11 cellular contexts compared by ENCODE assay signal in the genomic region with DNA sequence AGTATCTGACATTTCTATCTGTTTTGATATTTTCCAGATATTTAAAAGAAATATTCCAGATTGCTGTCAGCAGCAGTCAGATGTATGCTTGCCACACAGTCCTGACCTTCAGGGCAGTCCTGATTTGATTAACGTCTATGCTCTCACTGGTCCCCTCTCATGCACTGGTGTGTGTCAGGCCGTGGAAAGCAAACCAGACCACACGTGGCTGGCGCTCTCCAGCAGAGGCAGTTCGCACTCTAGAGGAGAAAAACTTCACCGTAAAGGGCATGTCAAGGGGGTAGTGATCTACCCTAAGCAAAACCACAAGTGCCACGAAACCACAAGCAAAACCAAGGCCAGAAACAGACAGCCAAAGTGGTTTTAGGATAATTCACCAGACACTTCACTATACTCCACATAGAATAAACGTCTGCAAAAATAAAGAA. TPM values are rescaled to one million over a fixed set of nuclear protein-coding genes. Genes with fewer than 3 reads are reported as not detected.
DNase-seq lines count a peak whose midpoint lies in the region; ATAC-seq and TF ChIP-seq lines count a peak whose summit lies in the region.
"Had no signal": no experiment of that assay in that cellular context is flagged by ENCODE, and none has a peak within 500 bp of the region (broad histone marks: within the 10 kb centered on the region; RNA-seq: fewer than 3 reads in every experiment).

No MANE protein-coding gene starts in this region.

- no peak overlapping the region for H3K4me3 ChIP-seq in OCI-LY7 (ENCODE audit: low read depth, low read length, poor library complexity, severe bottlenecking)
- H3K4me3 ChIP-seq: cardiac muscle cell, hepatocyte had no signal

- no peak overlapping the region for H3K4me2 ChIP-seq in OCI-LY7 (ENCODE audit: low read length)
- H3K4me2 ChIP-seq: hepatocyte had no signal

- intact Hi-C loops in OCI-LY7 (cut with micrococcal nuclease; ENCODE audit: unreplicated experiment) = no loop called here

- peak overlapping the region in 3 of 10 donors; percentile 3 to 33 (median 10) for H3K4me3 Mint-ChIP-seq in naive thymus-derived CD8-positive, alpha-beta T cell

- peak; percentile 68 for ATAC-seq in HG02623 (IDR thresholded peaks at IDR 0.05; ENCODE audit: unreplicated experiment)
- peak; percentile 90 for ATAC-seq in SK-N-SH treated with all-trans-retinoic acid at 6 μM for 48 hours
- peak; percentile 52 to 72 for ATAC-seq in naive thymus-derived CD8-positive, alpha-beta T cell
- ATAC-seq in GM18873 (IDR thresholded peaks at IDR 0.05; ENCODE audit: low FRiP score, unreplicated experiment) = no peak

- no peaks in the 10 kb centered on the region for H4K20me1 ChIP-seq in OCI-LY7 (ENCODE audit: insufficient read depth, low read length)

- no peaks in the 10 kb centered on the region for H3K4me1 ChIP-seq in OCI-LY7 (ENCODE audit: insufficient read depth, low read length, poor library complexity, severe bottlenecking)

- no peaks in the 10 kb centered on the region for H3K36me3 ChIP-seq in OCI-LY7 (ENCODE audit: insufficient read depth, low read length)
- H3K36me3 ChIP-seq: cardiac muscle cell had no signal

- peaks cover 3 to 83% (median 33%) of the 10 kb centered on the region in 3 donors for H3K36me3 Mint-ChIP-seq in naive thymus-derived CD8-positive, alpha-beta T cell

- no peaks in the 10 kb centered on the region for H3K9me3 Mint-ChIP-seq in naive thymus-derived CD8-positive, alpha-beta T cell

- H3K27ac ChIP-seq in OCI-LY7 (ENCODE audit: low read depth, low read length, poor library complexity, severe bottlenecking) = no peak overlapping the region
- H3K27ac ChIP-seq: cardiac muscle cell, hepatocyte had no signal

- TF ChIP-seq CTCF in OCI-LY7 (conservative IDR thresholded peaks at IDR 0.05; ENCODE audit: low read length) = no peak

- peak; percentile 26 for DNase-seq in activated CD4-positive, alpha-beta T cell treated with anti-CD3 and anti-CD28 coated beads for 48 hours
- no peak for DNase-seq in activated CD4-positive, alpha-beta T cell treated with anti-CD3 and anti-CD28 coated beads for 1 hour
- DNase-seq in naive thymus-derived CD8-positive, alpha-beta T cell = no peak
- DNase-seq in OCI-LY7 (ENCODE audit: low spot score) (no peak), SIG-M5 (lab: John Stamatoyannopoulos, UW) (no peak)
- DNase-seq: NCI-H2227 treated with DMSO at 0.1 percent for 48 hours had no signal

- H3K9me3 ChIP-seq in OCI-LY7 (ENCODE audit: low read length) = no peaks in the 10 kb centered on the region

- H2AFZ ChIP-seq in OCI-LY7 (ENCODE audit: low read length) = no peak overlapping the region
- H2AFZ ChIP-seq: hepatocyte had no signal

- CTCF ChIA-PET in OCI-LY7 (lab: Charles Lee; ENCODE audit: unreplicated experiment) = no interaction called here

- H3K9me2 ChIP-seq in OCI-LY7 (ENCODE audit: insufficient read depth, low read length) = no peaks in the 10 kb centered on the region

- H3K79me2 ChIP-seq in OCI-LY7 (ENCODE audit: insufficient read depth, low read depth, low read length) = no peaks in the 10 kb centered on the region
- H3K79me2 ChIP-seq: hepatocyte had no signal

- BruUV-seq in OCI-LY7 (replicated peaks; lab: Mats Ljungman, UMichigan) = no TSS peak

- H3K27ac Mint-ChIP-seq in naive thymus-derived CD8-positive, alpha-beta T cell = peak overlapping the region in 5 of 10 donors; percentile 1 to 70 (median 33)

- POLR2A ChIA-PET in naive thymus-derived CD8-positive, alpha-beta T cell (lab: Charles Lee) = no interaction called here
- POLR2A ChIA-PET in OCI-LY7 (lab: Charles Lee) = no interaction called here

- H3K27me3 Mint-ChIP-seq in naive thymus-derived CD8-positive, alpha-beta T cell = no peaks in the 10 kb centered on the region

- H3K4me1 Mint-ChIP-seq in naive thymus-derived CD8-positive, alpha-beta T cell = peaks cover 16 to 35% (median 34%) of the 10 kb centered on the region in 4 donors

TF ChIP-seq in SK-N-SH treated with all-trans-retinoic acid at 6 μM for 48 hours, 23 proteins besides CTCF, POLR2A, EP300 and RAD21 (continues in another document):
- TF ChIP-seq TSHZ2 (CRISPR knock-in tag; IDR thresholded peaks at IDR 0.05) (peak; percentile 98), TOX (CRISPR knock-in tag; IDR thresholded peaks at IDR 0.05; ENCODE audit: borderline replicate concordance) (peak; percentile 47; the same call in 1 of the 2 replicates), ZNF8 (CRISPR knock-in tag; IDR thresholded peaks at IDR 0.05) (peak; percentile 51; the same call in 1 of the 2 replicates), ZFP30 (CRISPR knock-in tag; IDR thresholded peaks at IDR 0.05) (peak; percentile 44; the same call in 1 of the 2 replicates), PPARA (CRISPR knock-in tag; IDR thresholded peaks at IDR 0.05; ENCODE audit: borderline replicate concordance) (peak; percentile 1; the same call in 1 of the 2 replicates), BACH2 (CRISPR knock-in tag; IDR thresholded peaks at IDR 0.05; ENCODE audit: borderline replicate concordance) (no peak), ZNF70 (CRISPR knock-in tag; IDR thresholded peaks at IDR 0.05) (peak; percentile 50; the same call in 1 of the 2 replicates), OSR1 (CRISPR knock-in tag; IDR thresholded peaks at IDR 0.05) (no peak), ZNF565 (CRISPR knock-in tag; conservative IDR thresholded peaks at IDR 0.05; ENCODE audit: low read depth) (peak; percentile 75; the same call in 1 of the 2 replicates), SNAI2 (CRISPR knock-in tag; IDR thresholded peaks at IDR 0.05) (peak; percentile 86; the same call in 1 of the 2 replicates), ARNTL (CRISPR knock-in tag; IDR thresholded peaks at IDR 0.05; ENCODE audit: borderline replicate concordance, low read depth) (peak; percentile 73; the same call in 1 of the 2 replicates), ISL1 (CRISPR knock-in tag; IDR thresholded peaks at IDR 0.05) (peak; percentile 81), ZC3H10 (CRISPR knock-in tag; IDR thresholded peaks at IDR 0.05) (no peak), ESRRG (CRISPR knock-in tag; IDR thresholded peaks at IDR 0.05) (no peak), ZFP3 (CRISPR knock-in tag; IDR thresholded peaks at IDR 0.05) (peak; percentile 69; the same call in 1 of the 2 replicates), GLIS3 (CRISPR knock-in tag; IDR thresholded peaks at IDR 0.05) (peak; percentile 54; the same call in 1 of the 2 replicates), RARB (CRISPR knock-in tag; IDR thresholded peaks at IDR 0.05) (no peak), TCF4 (CRISPR knock-in tag; IDR thresholded peaks at IDR 0.05; ENCODE audit: borderline replicate concordance) (peak; percentile 98)
- TF ChIP-seq, protein P1, sequence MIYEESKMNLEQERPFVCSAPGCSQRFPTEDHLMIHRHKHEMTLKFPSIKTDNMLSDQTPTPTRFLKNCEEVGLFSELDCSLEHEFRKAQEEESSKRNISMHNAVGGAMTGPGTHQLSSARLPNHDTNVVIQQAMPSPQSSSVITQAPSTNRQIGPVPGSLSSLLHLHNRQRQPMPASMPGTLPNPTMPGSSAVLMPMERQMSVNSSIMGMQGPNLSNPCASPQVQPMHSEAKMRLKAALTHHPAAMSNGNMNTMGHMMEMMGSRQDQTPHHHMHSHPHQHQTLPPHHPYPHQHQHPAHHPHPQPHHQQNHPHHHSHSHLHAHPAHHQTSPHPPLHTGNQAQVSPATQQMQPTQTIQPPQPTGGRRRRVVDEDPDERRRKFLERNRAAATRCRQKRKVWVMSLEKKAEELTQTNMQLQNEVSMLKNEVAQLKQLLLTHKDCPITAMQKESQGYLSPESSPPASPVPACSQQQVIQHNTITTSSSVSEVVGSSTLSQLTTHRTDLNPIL (CRISPR knock-in tag; IDR thresholded peaks at IDR 0.05; ENCODE audit: low read depth) = peak; percentile 35; the same call in 1 of the 2 replicates
- TF ChIP-seq, protein P2, sequence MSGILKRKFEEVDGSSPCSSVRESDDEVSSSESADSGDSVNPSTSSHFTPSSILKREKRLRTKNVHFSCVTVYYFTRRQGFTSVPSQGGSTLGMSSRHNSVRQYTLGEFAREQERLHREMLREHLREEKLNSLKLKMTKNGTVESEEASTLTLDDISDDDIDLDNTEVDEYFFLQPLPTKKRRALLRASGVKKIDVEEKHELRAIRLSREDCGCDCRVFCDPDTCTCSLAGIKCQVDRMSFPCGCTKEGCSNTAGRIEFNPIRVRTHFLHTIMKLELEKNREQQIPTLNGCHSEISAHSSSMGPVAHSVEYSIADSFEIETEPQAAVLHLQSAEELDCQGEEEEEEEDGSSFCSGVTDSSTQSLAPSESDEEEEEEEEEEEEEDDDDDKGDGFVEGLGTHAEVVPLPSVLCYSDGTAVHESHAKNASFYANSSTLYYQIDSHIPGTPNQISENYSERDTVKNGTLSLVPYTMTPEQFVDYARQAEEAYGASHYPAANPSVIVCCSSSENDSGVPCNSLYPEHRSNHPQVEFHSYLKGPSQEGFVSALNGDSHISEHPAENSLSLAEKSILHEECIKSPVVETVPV (CRISPR knock-in tag; IDR thresholded peaks at IDR 0.05) = 0 out of 2 replicates have a peak, but pooled peaks have one; percentile 47

RNA-seq across cellular contexts. Expression of gene PARP12, which starts 26.5 kb away (rescaled TPM):
- 100 to 1,000 TPM; 105 to 106 TPM for total RNA-seq in naive thymus-derived CD8-positive, alpha-beta T cell
- polyA plus RNA-seq in naive thymus-derived CD8-positive, alpha-beta T cell = 10 to 100 TPM; 18.9 to 34.6 (median 28.1) TPM
- 12.5 and 13.3 TPM in 2 replicates for total RNA-seq in OCI-LY7 (2014; rRNA removed; shearing (Covaris generic))
- 6.5 and 6.8 TPM in 2 replicates for total RNA-seq in OCI-LY7 (2022)

Comparison
In these comparisons a context has a peak if more than half of its experiments do, and no peak if none do; other contexts are left out.
1. RNA of gene PARP12, which starts 26.5 kb away (total RNA-seq): 105 to 106 TPM in naive thymus-derived CD8-positive, alpha-beta T cell; 6.5 to 13.3 TPM in OCI-LY7; every median in the first group is over 4 times any median in the second.